8 cellular contexts compared by ENCODE assay signal in the genomic region with DNA sequence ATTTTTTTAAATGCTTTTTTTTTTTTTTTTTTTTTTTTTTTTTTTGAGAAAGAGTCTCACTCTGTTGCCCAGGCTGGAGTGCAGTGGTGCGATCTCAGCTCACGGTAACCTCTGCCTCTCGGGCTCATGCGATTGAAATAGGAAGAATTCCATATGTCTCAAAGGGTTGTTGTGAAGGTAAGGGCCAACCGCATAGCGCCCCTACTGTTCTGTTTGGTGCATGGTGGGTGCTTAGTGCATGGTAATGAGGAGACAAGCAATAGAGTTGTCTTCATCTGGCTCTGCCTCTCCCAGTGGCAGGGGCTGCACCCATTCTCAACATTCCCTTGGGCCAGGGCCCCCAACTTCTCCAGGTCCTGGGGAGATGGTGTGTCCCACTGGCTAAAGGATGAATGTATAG.
DNase-seq lines count a peak whose midpoint lies in the region; ATAC-seq, FAIRE-seq and TF ChIP-seq lines count a peak whose summit lies in the region.

No MANE protein-coding gene starts in this region.

- no peaks in the 10 kb centered on the region for H3K36me3 ChIP-seq in liver (ENCODE audit: control insufficient read depth in 4 of 4, insufficient read depth in 3 of 4, low read depth in 1 of 4, low read length in 3 of 4)

- no peaks in the 10 kb centered on the region for H3K4me1 Mint-ChIP-seq in activated naive CD8-positive, alpha-beta T cell treated with anti-CD3 and anti-CD28 coated beads for 36 hours

- H3K4me3 Mint-ChIP-seq in activated naive CD8-positive, alpha-beta T cell treated with anti-CD3 and anti-CD28 coated beads for 36 hours = no peak overlapping the region

- TF ChIP-seq CTCF in GM12873 (IDR thresholded peaks at IDR 0.05; ENCODE audit: insufficient read depth, low read depth, low read length, missing control alignments) (peak; percentile 88), liver (IDR thresholded peaks at IDR 0.05; ENCODE audit: low read depth, low read length, missing input control) (peak; percentile 31)

- 32% methylated on average over 6 of the region's 6 CpGs for WGBS in liver

- no peak overlapping the region for H3K27ac ChIP-seq in liver (ENCODE audit: low read depth in 1 of 2, low read length in 2 of 2)

- no peak overlapping the region for H3K27ac Mint-ChIP-seq in activated naive CD8-positive, alpha-beta T cell treated with anti-CD3 and anti-CD28 coated beads for 36 hours

- H3K9ac ChIP-seq in liver (ENCODE audit: low read depth in 1 of 2, low read length in 2 of 2) = no peak overlapping the region

- H3K9me3 ChIP-seq in liver (ENCODE audit: control insufficient read depth in 4 of 4, low read length in 3 of 4) = no peaks in the 10 kb centered on the region

- H3K4me1 ChIP-seq in liver (ENCODE audit: control insufficient read depth in 4 of 4, insufficient read depth in 4 of 4, low read length in 3 of 4) = no peaks in the 10 kb centered on the region

- no peak overlapping the region for H3K4me3 ChIP-seq in liver (ENCODE audit: low read depth in 1 of 3, low read length in 3 of 3)

- no peaks in the 10 kb centered on the region for H3K27me3 ChIP-seq in liver (ENCODE audit: control insufficient read depth in 4 of 4, insufficient read depth in 4 of 4, low read length in 3 of 4)

- no peaks in the 10 kb centered on the region for H3K36me3 Mint-ChIP-seq in activated naive CD8-positive, alpha-beta T cell treated with anti-CD3 and anti-CD28 coated beads for 36 hours

- peak; percentile 40 to 66 for TF ChIP-seq RAD21 in liver (IDR thresholded peaks at IDR 0.05)

- no peaks in the 10 kb centered on the region for H3K27me3 Mint-ChIP-seq in activated naive CD8-positive, alpha-beta T cell treated with anti-CD3 and anti-CD28 coated beads for 36 hours

- FAIRE-seq in RCC 7860 (lab: Jason Lieb, UNC) = no peak

- DNase-seq in RCC 7860 (ENCODE audit: low spot score) (peak; percentile 12), cerebellar nuclear complex (lab: John Stamatoyannopoulos, UW) (no peak), NCI-H1417 (lab: John Stamatoyannopoulos, UW) (no peak)
- DNase-seq in activated naive CD8-positive, alpha-beta T cell treated with anti-CD3 and anti-CD28 coated beads for 36 hours = peak; percentile 33

- ATAC-seq in HG03045 (IDR thresholded peaks at IDR 0.05; ENCODE audit: unreplicated experiment) = peak; percentile 64
- ATAC-seq in HG02870 (IDR thresholded peaks at IDR 0.05; ENCODE audit: unreplicated experiment) = no peak

- no peaks in the 10 kb centered on the region for H3K9me3 Mint-ChIP-seq in activated naive CD8-positive, alpha-beta T cell treated with anti-CD3 and anti-CD28 coated beads for 36 hours

TF ChIP-seq in liver, 16 proteins besides CTCF, POLR2A, EP300 and RAD21:
- TF ChIP-seq HNF4G (IDR thresholded peaks at IDR 0.05) (no peak), YY1 (IDR thresholded peaks at IDR 0.05) (no peak), SP1 (IDR thresholded peaks at IDR 0.05) (no peak)
- TF ChIP-seq, protein P1, sequence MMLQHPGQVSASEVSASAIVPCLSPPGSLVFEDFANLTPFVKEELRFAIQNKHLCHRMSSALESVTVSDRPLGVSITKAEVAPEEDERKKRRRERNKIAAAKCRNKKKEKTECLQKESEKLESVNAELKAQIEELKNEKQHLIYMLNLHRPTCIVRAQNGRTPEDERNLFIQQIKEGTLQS (IDR thresholded peaks at IDR 0.05) = no peak
- TF ChIP-seq, protein P2, sequence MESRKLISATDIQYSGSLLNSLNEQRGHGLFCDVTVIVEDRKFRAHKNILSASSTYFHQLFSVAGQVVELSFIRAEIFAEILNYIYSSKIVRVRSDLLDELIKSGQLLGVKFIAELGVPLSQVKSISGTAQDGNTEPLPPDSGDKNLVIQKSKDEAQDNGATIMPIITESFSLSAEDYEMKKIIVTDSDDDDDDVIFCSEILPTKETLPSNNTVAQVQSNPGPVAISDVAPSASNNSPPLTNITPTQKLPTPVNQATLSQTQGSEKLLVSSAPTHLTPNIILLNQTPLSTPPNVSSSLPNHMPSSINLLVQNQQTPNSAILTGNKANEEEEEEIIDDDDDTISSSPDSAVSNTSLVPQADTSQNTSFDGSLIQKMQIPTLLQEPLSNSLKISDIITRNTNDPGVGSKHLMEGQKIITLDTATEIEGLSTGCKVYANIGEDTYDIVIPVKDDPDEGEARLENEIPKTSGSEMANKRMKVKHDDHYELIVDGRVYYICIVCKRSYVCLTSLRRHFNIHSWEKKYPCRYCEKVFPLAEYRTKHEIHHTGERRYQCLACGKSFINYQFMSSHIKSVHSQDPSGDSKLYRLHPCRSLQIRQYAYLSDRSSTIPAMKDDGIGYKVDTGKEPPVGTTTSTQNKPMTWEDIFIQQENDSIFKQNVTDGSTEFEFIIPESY (IDR thresholded peaks at IDR 0.05) = no peak

Comparison
In these comparisons a context has a peak if more than half of its experiments do, and no peak if none do; other contexts are left out.
1. DNase-seq: peak in RCC 7860 (single experiment) and activated naive CD8-positive, alpha-beta T cell treated with anti-CD3 and anti-CD28 coated beads for 36 hours (single experiment); none in cerebellar nuclear complex (0 of 2) and NCI-H1417 (0 of 3).